In the genomic region with DNA sequence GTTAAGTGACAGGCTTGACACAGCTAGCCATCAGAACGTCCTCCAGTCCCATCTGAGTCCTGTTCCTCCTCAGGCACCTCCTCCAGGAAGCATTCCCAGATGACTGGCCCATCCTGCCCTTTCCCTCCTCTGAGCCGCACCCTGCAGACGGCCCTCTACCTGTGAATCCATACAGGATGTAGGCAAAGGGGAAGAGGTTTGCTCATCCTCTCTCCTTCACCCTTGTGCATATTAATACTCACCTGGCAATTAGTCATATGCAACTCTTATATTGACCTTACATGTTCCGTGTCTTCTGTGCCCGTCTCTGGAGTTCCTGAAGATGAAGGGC, we compare ENCODE assay signal across 10 cellular contexts.
DNase-seq lines count a peak whose midpoint lies in the region; ATAC-seq, FAIRE-seq and TF ChIP-seq lines count a peak whose summit lies in the region.
"Had no signal": no experiment of that assay in that cellular context is flagged by ENCODE, and none has a peak within 500 bp of the region (broad histone marks: within the 10 kb centered on the region; RNA-seq: fewer than 3 reads in every experiment).

No MANE protein-coding gene starts in this region.

- H3K4me1 ChIP-seq in right atrium auricular region (peaks cover 0 to 70% of the 10 kb centered on the region in 2 donors), astrocyte (ENCODE audit: insufficient read depth, low read length) (peaks cover 50% of the 10 kb centered on the region), vagina (peaks cover 88% of the 10 kb centered on the region), BE2C (no peaks in the 10 kb centered on the region)

- H3K4me3 ChIP-seq in right atrium auricular region, result no peak overlapping the region
- H3K4me3 ChIP-seq in astrocyte (ENCODE audit: insufficient read depth, low read depth, low read length), result no peak overlapping the region
- no peak overlapping the region for H3K4me3 ChIP-seq in vagina
- no peak overlapping the region for H3K4me3 ChIP-seq in BE2C (ENCODE audit: low read depth, low read length)

- DNase-seq in right atrium auricular region (ENCODE audit: low spot score) (no peak), Right ventricle myocardium inferior (ENCODE audit: missing footprints) (no peak), astrocyte (ENCODE audit: low read depth) (no peak), mesothelial cell of epicardium (ENCODE audit: low spot score in 2 of 2, unreplicated experiment in 2 of 2) (no peak), vagina (ENCODE audit: extremely low spot score in 2 of 2) (no peak), NCI-H2227 (lab: John Stamatoyannopoulos, UW; ENCODE audit: unreplicated experiment) (no peak), BE2C (no peak), SIG-M5 treated with dmso at 0.1 percent for 504 hours (lab: John Stamatoyannopoulos, UW; ENCODE audit: unreplicated experiment) (no peak)
- DNase-seq: effector memory CD4-positive, alpha-beta T cell; NCI-H1694 had no signal

- intact Hi-C loops in Right ventricle myocardium inferior (cut with DNase I) (no loop called here), vagina (cut with DNase I) (loop anchor here (10.0 kb wide), 2 partner anchors 58 to 62 kb away; partner anchors contain the start of gene SMAD3)

- H3K27ac ChIP-seq in right atrium auricular region (peak overlapping the region; percentile 86 to 87), astrocyte (ENCODE audit: low read depth, low read length) (peak overlapping the region; percentile 97), vagina (peak overlapping the region; percentile 85)

- peaks cover 67% of the 10 kb centered on the region for H3K4me1 Mint-ChIP-seq in astrocyte (ENCODE audit: low read depth, unreplicated experiment)
- peaks cover 45% of the 10 kb centered on the region for H3K4me1 Mint-ChIP-seq in mesothelial cell of epicardium

- TF ChIP-seq CTCF in right atrium auricular region (IDR thresholded peaks at IDR 0.05) (no peak), astrocyte (IDR thresholded peaks at IDR 0.05; ENCODE audit: insufficient read depth, low read depth, low read length) (no peak), mesothelial cell of epicardium (IDR thresholded peaks at IDR 0.05; ENCODE audit: unreplicated experiment) (no peak), vagina (IDR thresholded peaks at IDR 0.05) (no peak), BE2C (IDR thresholded peaks at IDR 0.05; ENCODE audit: low read depth, low read length) (no peak)

- H3K27ac Mint-ChIP-seq in astrocyte (ENCODE audit: unreplicated experiment) (peak overlapping the region; percentile 79), mesothelial cell of epicardium (peak overlapping the region; percentile 89)

- peaks cover 83% of the 10 kb centered on the region for H3K79me2 ChIP-seq in astrocyte (ENCODE audit: insufficient read depth, low read length)

- no peaks in the 10 kb centered on the region for H3K9me3 Mint-ChIP-seq in astrocyte (ENCODE audit: unreplicated experiment)
- H3K9me3 Mint-ChIP-seq in mesothelial cell of epicardium, result no peaks in the 10 kb centered on the region

- no peaks in the 10 kb centered on the region for H3K27me3 ChIP-seq in right atrium auricular region
- H3K27me3 ChIP-seq in astrocyte (ENCODE audit: insufficient read depth, low read length), result no peaks in the 10 kb centered on the region
- no peaks in the 10 kb centered on the region for H3K27me3 ChIP-seq in vagina
- no peaks in the 10 kb centered on the region for H3K27me3 ChIP-seq in BE2C

- peak overlapping the region; percentile 72 for H3K4me2 ChIP-seq in astrocyte (ENCODE audit: low read length)

- no peaks in the 10 kb centered on the region for H3K36me3 ChIP-seq in right atrium auricular region
- H3K36me3 ChIP-seq in astrocyte (ENCODE audit: insufficient read depth, low read length), result no peaks in the 10 kb centered on the region
- H3K36me3 ChIP-seq in vagina, result no peaks in the 10 kb centered on the region
- no peaks in the 10 kb centered on the region for H3K36me3 ChIP-seq in BE2C

- FAIRE-seq in astrocyte (lab: Jason Lieb, UNC), result no peak

- H3K36me3 Mint-ChIP-seq in astrocyte (ENCODE audit: low read depth, unreplicated experiment), result peaks cover 12% of the 10 kb centered on the region
- H3K36me3 Mint-ChIP-seq in mesothelial cell of epicardium, result peaks cover 3% of the 10 kb centered on the region

- no peak for ATAC-seq in Right ventricle myocardium inferior

- H4K20me1 ChIP-seq in astrocyte (ENCODE audit: insufficient read depth, low read length), result peaks cover 7% of the 10 kb centered on the region

- no peaks in the 10 kb centered on the region for H3K27me3 Mint-ChIP-seq in astrocyte (ENCODE audit: low read depth, unreplicated experiment)
- no peaks in the 10 kb centered on the region for H3K27me3 Mint-ChIP-seq in mesothelial cell of epicardium (ENCODE audit: low read depth)

- H3K9ac ChIP-seq in astrocyte (ENCODE audit: low read length), result peak overlapping the region; percentile 80

- H3K9me3 ChIP-seq in right atrium auricular region (no peaks in the 10 kb centered on the region), astrocyte (ENCODE audit: insufficient read depth, low read depth, low read length) (no peaks in the 10 kb centered on the region), vagina (no peaks in the 10 kb centered on the region), BE2C (no peaks in the 10 kb centered on the region)

- H2AFZ ChIP-seq in astrocyte (ENCODE audit: low read depth, low read length), result no peak overlapping the region

- TF ChIP-seq POLR2A in vagina (IDR thresholded peaks at IDR 0.05), result no peak

- H3K4me3 Mint-ChIP-seq in astrocyte (ENCODE audit: unreplicated experiment), result peak overlapping the region; percentile 55
- no peak overlapping the region for H3K4me3 Mint-ChIP-seq in mesothelial cell of epicardium
